ENCODE assay signal across 1 cellular context in genomic region chr6:12017876-12018401, GRCh38.
TF ChIP-seq lines count a peak whose summit lies in the region.

No MANE protein-coding gene starts in this region.

TF ChIP-seq in HEK293, 187 proteins besides CTCF, POLR2A, EP300 and RAD21 (continued from another document):
- no peak for TF ChIP-seq PRDM6 (tag by site-specific recombination; IDR thresholded peaks at IDR 0.05)
